Comparison of ENCODE assay signal across 15 cellular contexts in genomic region chr5:143147918-143148317, GRCh38.
DNase-seq lines count a peak whose midpoint lies in the region; ATAC-seq lines count a peak whose summit lies in the region.
"Had no signal": no experiment of that assay in that cellular context is flagged by ENCODE, and none has a peak within 500 bp of the region (broad histone marks: within the 10 kb centered on the region; RNA-seq: fewer than 3 reads in every experiment).

No MANE protein-coding gene starts in this region.

- DNase-seq in GM04503 (ENCODE audit: low read depth) (peak; percentile 65), adipocyte (ENCODE audit: low read depth) (no peak), kidney glomerular epithelial cell (lab: John Stamatoyannopoulos, UW) (peak; percentile 23), hypothalamus (lab: John Stamatoyannopoulos, UW) (no peak), DMS153 (lab: John Stamatoyannopoulos, UW) (no peak), NCI-H446 (lab: John Stamatoyannopoulos, UW) (no peak)
- DNase-seq: central memory CD4-positive, alpha-beta T cell; NCI-H524 treated with DMSO at 0.1 percent for 48 hours; nucleus accumbens; stimulated activated CD4-positive, alpha-beta T cell treated with anti-CD3 and anti-CD28 coated beads, Interleukin-15, amount 100 ng/mL, for 24 hours; T-helper 17 cell had no signal

- ATAC-seq in HG03097 (IDR thresholded peaks at IDR 0.05; ENCODE audit: low FRiP score, unreplicated experiment), result no peak
- ATAC-seq: activated CD4-positive, CD25-positive, alpha-beta regulatory T cell treated with anti-CD3 and anti-CD28 coated beads, Interleukin-2, amount 50 U/mL, for 24 hours; activated naive CD4-positive, alpha-beta T cell treated with anti-CD3 and anti-CD28 coated beads, Interleukin-2, amount 50 U/mL, for 72 hours; T-helper 17 cell had no signal

- H3K4me2 ChIP-seq in skeletal muscle satellite cell (ENCODE audit: low read length), result no peak overlapping the region

- H3K4me1 ChIP-seq in adipocyte (ENCODE audit: control insufficient read depth, insufficient read depth, low read length) (peaks cover 71% of the 10 kb centered on the region), skeletal muscle satellite cell (ENCODE audit: control insufficient read depth, insufficient read depth, low read length) (peaks cover 60% of the 10 kb centered on the region)

- H3K4me3 ChIP-seq in adipocyte (ENCODE audit: low read length) (peak overlapping the region; percentile 50), skeletal muscle satellite cell (ENCODE audit: low read length) (no peak overlapping the region)

- H3K36me3 ChIP-seq in adipocyte (ENCODE audit: control insufficient read depth, insufficient read depth, low read length, severe bottlenecking) (peaks cover 4% of the 10 kb centered on the region), skeletal muscle satellite cell (ENCODE audit: insufficient read depth, low read length) (no peaks in the 10 kb centered on the region)

- H3K9me3 ChIP-seq in adipocyte (ENCODE audit: control insufficient read depth, low read length) (no peaks in the 10 kb centered on the region), skeletal muscle satellite cell (replicated peaks; ENCODE audit: low read length) (no peaks in the 10 kb centered on the region)

- H3K27me3 ChIP-seq in adipocyte (replicated peaks; ENCODE audit: control insufficient read depth, insufficient read depth, low read length) (no peaks in the 10 kb centered on the region), skeletal muscle satellite cell (ENCODE audit: control insufficient read depth, insufficient read depth, low read length) (no peaks in the 10 kb centered on the region)

- peak overlapping the region; percentile 59 for H3K9ac ChIP-seq in adipocyte (ENCODE audit: low read length)
- H3K9ac ChIP-seq in skeletal muscle satellite cell (ENCODE audit: low read depth, low read length), result peak overlapping the region; percentile 26

Comparison
In these comparisons a context has a peak if more than half of its experiments do, and no peak if none do; other contexts are left out.
1. DNase-seq: peak in GM04503 (single experiment) and kidney glomerular epithelial cell (single experiment); none in adipocyte (single experiment), hypothalamus (0 of 51), DMS153 (single experiment) and NCI-H446 (0 of 2).